ENCODE assay signal across 8 cellular contexts in the genomic region with DNA sequence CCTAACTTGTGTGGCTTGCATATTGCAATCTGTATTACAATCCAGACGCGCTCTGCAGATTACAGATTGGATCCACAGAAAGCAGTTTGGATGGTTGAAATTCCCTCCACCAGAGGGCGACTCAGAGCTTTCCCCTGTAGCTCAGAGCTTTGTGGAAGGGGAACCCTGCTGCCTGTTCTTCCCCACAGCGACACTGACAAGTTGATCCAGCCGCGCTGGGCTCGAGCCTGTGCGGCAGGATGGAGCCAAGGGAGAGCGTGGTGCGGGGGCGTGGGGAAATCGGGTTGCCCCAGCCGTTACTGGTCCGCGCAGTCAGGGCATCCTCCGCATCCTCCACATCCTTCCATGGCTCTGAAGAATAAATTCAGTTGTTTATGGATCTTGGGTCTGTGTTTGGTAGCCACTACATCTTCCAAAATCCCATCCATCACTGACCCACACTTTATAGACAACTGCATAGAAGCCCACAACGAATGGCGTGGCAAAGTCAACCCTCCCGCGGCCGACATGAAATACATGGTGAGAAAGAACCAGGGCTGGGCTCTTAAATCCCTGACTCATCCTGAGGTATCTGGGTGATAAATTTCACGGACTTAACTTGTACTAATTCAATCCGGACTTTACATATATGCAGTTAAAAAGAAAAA. TPM values are rescaled to one million over a fixed set of nuclear protein-coding genes. Genes with fewer than 3 reads are reported as not detected.
A peak's percentile ranks its signal among the peaks of the same experiment; 100 is the strongest.
DNase-seq lines count a peak whose midpoint lies in the region; ATAC-seq and TF ChIP-seq lines count a peak whose summit lies in the region.

A gene with protein sequence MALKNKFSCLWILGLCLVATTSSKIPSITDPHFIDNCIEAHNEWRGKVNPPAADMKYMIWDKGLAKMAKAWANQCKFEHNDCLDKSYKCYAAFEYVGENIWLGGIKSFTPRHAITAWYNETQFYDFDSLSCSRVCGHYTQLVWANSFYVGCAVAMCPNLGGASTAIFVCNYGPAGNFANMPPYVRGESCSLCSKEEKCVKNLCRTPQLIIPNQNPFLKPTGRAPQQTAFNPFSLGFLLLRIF (plus strand): TSS at position 287 of the 647 bp plus-strand sequence. CDS start 59 bp downstream, at position 346.

- H3K9ac ChIP-seq in ES-I3 (ENCODE audit: low read depth, low read length): peak within 1 kb of the TSS; percentile 64

- no peaks in the 10 kb centered on the region for H3K27me3 ChIP-seq in heart left ventricle
- H3K27me3 ChIP-seq in upper lobe of left lung: no peaks in the 10 kb centered on the region

- peak; percentile 68 for ATAC-seq in GM21529 (IDR thresholded peaks at IDR 0.05; ENCODE audit: unreplicated experiment)
- peak; percentile 87 for ATAC-seq in SK-N-SH treated with all-trans-retinoic acid at 6 μM for 48 hours
- ATAC-seq in activated naive CD8-positive, alpha-beta T cell treated with anti-CD3 and anti-CD28 coated beads, Interleukin-2, amount 50 U/mL, for 24 hours: peak; percentile 87
- peak; percentile 81 to 89 (median 87) for ATAC-seq in heart left ventricle
- peak; percentile 91 for ATAC-seq in upper lobe of left lung (ENCODE audit: low FRiP score in 2 of 2)

- peak within 1 kb of the TSS in 3 of 12 donors; percentile 10 to 29 (median 24) for H3K27ac ChIP-seq in heart left ventricle
- no peak within 1 kb of the TSS for H3K27ac ChIP-seq in upper lobe of left lung

- no peaks in the 10 kb centered on the region for H3K4me1 ChIP-seq in ES-I3 (ENCODE audit: insufficient read depth, low read length)
- peaks cover 0 to 14% (median 5%) of the 10 kb centered on the region in 12 donors for H3K4me1 ChIP-seq in heart left ventricle
- H3K4me1 ChIP-seq in upper lobe of left lung: peaks cover 3 to 12% (median 8%) of the 10 kb centered on the region in 4 donors

- H3K4me3 ChIP-seq in heart left ventricle (peak within 1 kb of the TSS in 11 of 12 donors; percentile 17 to 59 (median 47)), upper lobe of left lung (peak within 1 kb of the TSS in 3 of 4 donors; percentile 20 to 36 (median 32))

- intact Hi-C loops in heart left ventricle (cut with DNase I) (loop anchor here in 8 of 10 donors (1.0 to 10.0 kb wide), 9 partner anchors 50 to 700 kb away; a partner anchor contains a TSS), posterior cingulate gyrus (cut with DNase I) (loop anchor here (2.0 to 5.0 kb wide), 2 partner anchors 56 to 178 kb away; a partner anchor contains a TSS)

- peak; percentile 60 for DNase-seq in HuH-7.5 (ENCODE audit: low spot score)
- peak; percentile 85 for DNase-seq in activated naive CD8-positive, alpha-beta T cell treated with anti-CD3 and anti-CD28 coated beads, Interleukin-2, amount 50 U/mL, for 24 hours
- DNase-seq in heart left ventricle: peak; percentile 84 to 90 (median 87)
- DNase-seq in posterior cingulate gyrus: peak; percentile 67 to 96 (median 88)
- DNase-seq in upper lobe of left lung: peak; percentile 86 to 89

- TF ChIP-seq POLR2A in heart left ventricle (IDR thresholded peaks at IDR 0.05) (no peak), upper lobe of left lung (IDR thresholded peaks at IDR 0.05) (no peak)

- H3K9me3 Mint-ChIP-seq in activated naive CD8-positive, alpha-beta T cell treated with anti-CD3 and anti-CD28 coated beads, Interleukin-2, amount 50 U/mL, for 24 hours: no peaks in the 10 kb centered on the region

- peak within 1 kb of the TSS; percentile 77 for H3K4me3 Mint-ChIP-seq in activated naive CD8-positive, alpha-beta T cell treated with anti-CD3 and anti-CD28 coated beads, Interleukin-2, amount 50 U/mL, for 24 hours

- no peaks in the 10 kb centered on the region for H3K36me3 Mint-ChIP-seq in activated naive CD8-positive, alpha-beta T cell treated with anti-CD3 and anti-CD28 coated beads, Interleukin-2, amount 50 U/mL, for 24 hours (ENCODE audit: low read depth)

- H3K4me1 Mint-ChIP-seq in activated naive CD8-positive, alpha-beta T cell treated with anti-CD3 and anti-CD28 coated beads, Interleukin-2, amount 50 U/mL, for 24 hours: peaks cover 21% of the 10 kb centered on the region

- H3K36me3 ChIP-seq in ES-I3 (ENCODE audit: insufficient read depth, low read length) (no peaks in the 10 kb centered on the region), heart left ventricle (no peaks in the 10 kb centered on the region), upper lobe of left lung (no peaks in the 10 kb centered on the region)

- TF ChIP-seq CTCF in heart left ventricle (IDR thresholded peaks at IDR 0.05) (peak; percentile 78 to 98 (median 90)), upper lobe of left lung (IDR thresholded peaks at IDR 0.05) (peak; percentile 74 to 87 (median 84))

- H3K27me3 Mint-ChIP-seq in activated naive CD8-positive, alpha-beta T cell treated with anti-CD3 and anti-CD28 coated beads, Interleukin-2, amount 50 U/mL, for 24 hours: peaks cover 31% of the 10 kb centered on the region

- H3K9me3 ChIP-seq in ES-I3 (ENCODE audit: control insufficient read depth, insufficient read depth, low read length) (no peaks in the 10 kb centered on the region), heart left ventricle (peaks cover 0 to 3% (median 0%) of the 10 kb centered on the region in 12 donors), upper lobe of left lung (no peaks in the 10 kb centered on the region)

- peak within 1 kb of the TSS; percentile 12 for H3K27ac Mint-ChIP-seq in activated naive CD8-positive, alpha-beta T cell treated with anti-CD3 and anti-CD28 coated beads, Interleukin-2, amount 50 U/mL, for 24 hours

- 4 to 6% (median 5%) methylated on average over 22 to 23 of the region's 23 CpGs for WGBS in heart left ventricle, 4 donors
- 8 to 12% methylated on average over 10 to 23 of the region's 23 CpGs for WGBS in upper lobe of left lung, 2 donors

- TF ChIP-seq EP300 in upper lobe of left lung (IDR thresholded peaks at IDR 0.05): no peak

TF ChIP-seq in SK-N-SH treated with all-trans-retinoic acid at 6 μM for 48 hours, 23 proteins besides CTCF, POLR2A, EP300 and RAD21:
- TF ChIP-seq TOX (CRISPR knock-in tag; IDR thresholded peaks at IDR 0.05; ENCODE audit: borderline replicate concordance) (no peak), ZFP3 (CRISPR knock-in tag; IDR thresholded peaks at IDR 0.05) (peak; percentile 83), ZNF565 (CRISPR knock-in tag; conservative IDR thresholded peaks at IDR 0.05; ENCODE audit: low read depth) (no peak), BACH2 (CRISPR knock-in tag; IDR thresholded peaks at IDR 0.05; ENCODE audit: borderline replicate concordance) (no peak), ARNTL (CRISPR knock-in tag; IDR thresholded peaks at IDR 0.05; ENCODE audit: borderline replicate concordance, low read depth) (no peak)
- TF ChIP-seq, protein P1, sequence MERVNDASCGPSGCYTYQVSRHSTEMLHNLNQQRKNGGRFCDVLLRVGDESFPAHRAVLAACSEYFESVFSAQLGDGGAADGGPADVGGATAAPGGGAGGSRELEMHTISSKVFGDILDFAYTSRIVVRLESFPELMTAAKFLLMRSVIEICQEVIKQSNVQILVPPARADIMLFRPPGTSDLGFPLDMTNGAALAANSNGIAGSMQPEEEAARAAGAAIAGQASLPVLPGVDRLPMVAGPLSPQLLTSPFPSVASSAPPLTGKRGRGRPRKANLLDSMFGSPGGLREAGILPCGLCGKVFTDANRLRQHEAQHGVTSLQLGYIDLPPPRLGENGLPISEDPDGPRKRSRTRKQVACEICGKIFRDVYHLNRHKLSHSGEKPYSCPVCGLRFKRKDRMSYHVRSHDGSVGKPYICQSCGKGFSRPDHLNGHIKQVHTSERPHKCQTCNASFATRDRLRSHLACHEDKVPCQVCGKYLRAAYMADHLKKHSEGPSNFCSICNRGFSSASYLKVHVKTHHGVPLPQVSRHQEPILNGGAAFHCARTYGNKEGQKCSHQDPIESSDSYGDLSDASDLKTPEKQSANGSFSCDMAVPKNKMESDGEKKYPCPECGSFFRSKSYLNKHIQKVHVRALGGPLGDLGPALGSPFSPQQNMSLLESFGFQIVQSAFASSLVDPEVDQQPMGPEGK (CRISPR knock-in tag; IDR thresholded peaks at IDR 0.05; ENCODE audit: borderline replicate concordance): no peak

RNA-seq across cellular contexts. Expression of the gene that starts here (rescaled TPM):
- not detected for total RNA-seq in heart left ventricle
- not detected for polyA plus RNA-seq in heart left ventricle
- not detected for total RNA-seq in upper lobe of left lung

Comparison
In these comparisons a context has a peak if more than half of its experiments do, and no peak if none do; other contexts are left out.
1. Peak in DNase-seq, ATAC-seq and H3K4me3 ChIP-seq in heart left ventricle; RNA of the gene not detected or under 1 TPM.
2. Peak in DNase-seq, ATAC-seq and H3K4me3 ChIP-seq in upper lobe of left lung; RNA of the gene not detected or under 1 TPM.